Comparison of ENCODE assay signal across 13 cellular contexts in the genomic region with DNA sequence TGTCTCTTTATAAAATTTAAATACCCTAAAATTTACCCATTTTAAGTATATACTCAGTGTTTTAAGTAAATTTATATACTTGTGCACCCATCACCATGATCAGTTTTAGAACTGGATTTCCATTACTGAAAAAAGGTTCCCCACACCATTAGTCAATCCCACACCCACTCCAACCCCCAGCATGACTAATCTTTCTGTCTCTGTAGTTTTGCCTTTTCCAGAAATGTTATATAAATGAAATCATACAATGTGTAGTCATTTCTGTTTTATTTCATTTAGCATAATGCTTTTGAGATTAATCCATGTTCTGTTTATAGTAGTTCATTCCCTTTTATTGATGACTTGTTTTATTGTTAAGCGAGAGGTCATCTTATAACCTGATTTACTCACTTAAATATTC.
DNase-seq lines count a peak whose midpoint lies in the region; ATAC-seq and TF ChIP-seq lines count a peak whose summit lies in the region.
"Had no signal": no experiment of that assay in that cellular context is flagged by ENCODE, and none has a peak within 500 bp of the region (broad histone marks: within the 10 kb centered on the region; RNA-seq: fewer than 3 reads in every experiment).

No MANE protein-coding gene starts in this region.

- H3K27me3 Mint-ChIP-seq in CD8-positive, alpha-beta memory T cell: no peaks in the 10 kb centered on the region
- H3K27me3 Mint-ChIP-seq: naive B cell had no signal

- no CpG with 5 or more reads among the region's 1 CpG for WGBS in mesendoderm (ENCODE audit: extremely low coverage, insufficient coverage, low lambda C conversion rate)

- H3K4me2 ChIP-seq in PC-3 (ENCODE audit: low read length) (no peak overlapping the region), mesendoderm (ENCODE audit: low read length) (no peak overlapping the region)
- H3K4me2 ChIP-seq: A549 had no signal

- CTCF ChIA-PET in PC-3 (lab: Charles Lee): no interaction called here
- CTCF ChIA-PET in CD8-positive, alpha-beta memory T cell (lab: Charles Lee): no interaction called here

- H3K36me3 ChIP-seq in PC-3 (ENCODE audit: low read depth, low read length): peaks cover 18% of the 10 kb centered on the region; the same call in 1 of the 2 replicates
- peaks cover 4% of the 10 kb centered on the region for H3K36me3 ChIP-seq in mesendoderm (ENCODE audit: control insufficient read depth, insufficient read depth, low read length)
- H3K36me3 ChIP-seq in CD8-positive, alpha-beta memory T cell (ENCODE audit: insufficient read depth, low read length): peaks cover 14% of the 10 kb centered on the region

- H3K36me3 Mint-ChIP-seq in CD8-positive, alpha-beta memory T cell: peaks cover 7 to 59% (median 22%) of the 10 kb centered on the region in 3 donors

- H3K4me1 ChIP-seq in PC-3 (ENCODE audit: insufficient read depth, low read length) (peaks cover 12% of the 10 kb centered on the region; the same call in 1 of the 2 replicates), mesendoderm (ENCODE audit: control insufficient read depth, low read depth, low read length) (no peaks in the 10 kb centered on the region)
- no peaks in the 10 kb centered on the region for H3K4me1 ChIP-seq in CD8-positive, alpha-beta memory T cell (ENCODE audit: insufficient read depth, low read length)
- H3K4me1 ChIP-seq: A549, testis had no signal

- H3K79me2 ChIP-seq in PC-3 (ENCODE audit: low read length): no peaks in the 10 kb centered on the region
- H3K79me2 ChIP-seq in mesendoderm (ENCODE audit: control insufficient read depth, insufficient read depth, low read length): no peaks in the 10 kb centered on the region

- H3K23ac ChIP-seq in mesendoderm (ENCODE audit: low read length): no peak overlapping the region

- no peaks in the 10 kb centered on the region for H3K9me3 ChIP-seq in PC-3 (ENCODE audit: low read length)
- H3K9me3 ChIP-seq in CD8-positive, alpha-beta memory T cell (ENCODE audit: low read length): no peaks in the 10 kb centered on the region
- H3K9me3 ChIP-seq: A549, testis had no signal

- no peak overlapping the region for H2AFZ ChIP-seq in PC-3 (ENCODE audit: low read length)

- TF ChIP-seq CTCF in PC-3 (conservative IDR thresholded peaks at IDR 0.05; ENCODE audit: low read depth, low read length): no peak

- H2AK5ac ChIP-seq in mesendoderm (ENCODE audit: low read length): no peak overlapping the region

- no peaks in the 10 kb centered on the region for H3K79me1 ChIP-seq in mesendoderm (ENCODE audit: low read length)

- H3K9me2 ChIP-seq in PC-3 (replicated peaks; ENCODE audit: low read length): no peaks in the 10 kb centered on the region

- no peak overlapping the region for H3K9ac ChIP-seq in PC-3 (ENCODE audit: low read length)
- no peak overlapping the region for H3K9ac ChIP-seq in mesendoderm (ENCODE audit: low read length)

- no peaks in the 10 kb centered on the region for H4K20me1 ChIP-seq in PC-3 (ENCODE audit: low read length)

- no peak overlapping the region for H2BK15ac ChIP-seq in mesendoderm (replicated peaks; ENCODE audit: low read depth)

- H3K56ac ChIP-seq in mesendoderm (ENCODE audit: low read length): no peak overlapping the region

- H2BK120ac ChIP-seq in mesendoderm (ENCODE audit: low read depth, low read length): no peak overlapping the region

- ATAC-seq in PC-3 (peak; percentile 90), GM19397 (IDR thresholded peaks at IDR 0.05; ENCODE audit: unreplicated experiment) (no peak)
- ATAC-seq: A549, left colon had no signal

- no peaks in the 10 kb centered on the region for H3K9me3 Mint-ChIP-seq in CD8-positive, alpha-beta memory T cell
- H3K9me3 Mint-ChIP-seq: naive B cell had no signal

- H3K4me1 Mint-ChIP-seq in CD8-positive, alpha-beta memory T cell: peaks cover 0 to 2% (median 0%) of the 10 kb centered on the region in 3 donors
- H3K4me1 Mint-ChIP-seq: naive B cell had no signal

- intact Hi-C loops in PC-3 (cut with micrococcal nuclease): loop anchor here (5.0 kb wide), 1 partner anchor 64 kb away; a partner anchor contains a TSS

- no peak overlapping the region for H3K4me3 Mint-ChIP-seq in CD8-positive, alpha-beta memory T cell
- H3K4me3 Mint-ChIP-seq: naive B cell had no signal

- no peaks in the 10 kb centered on the region for H3K27me3 ChIP-seq in PC-3 (ENCODE audit: low read length)
- H3K27me3 ChIP-seq in mesendoderm (ENCODE audit: insufficient read depth, low read length, poor library complexity): no peaks in the 10 kb centered on the region
- H3K27me3 ChIP-seq in CD8-positive, alpha-beta memory T cell (ENCODE audit: insufficient read depth, low read length, poor library complexity, severe bottlenecking): no peaks in the 10 kb centered on the region
- H3K27me3 ChIP-seq: testis had no signal

- H3K27ac ChIP-seq in PC-3 (ENCODE audit: low read length) (peak overlapping the region; percentile 37; the same call in 1 of the 2 replicates), caudate nucleus (ENCODE audit: low read depth, low read length) (peak overlapping the region; percentile 69), mesendoderm (ENCODE audit: low read depth, low read length) (no peak overlapping the region)
- H3K27ac ChIP-seq in CD8-positive, alpha-beta memory T cell (ENCODE audit: low read depth, low read length): no peak overlapping the region
- H3K27ac ChIP-seq: A549, testis had no signal

- H3F3A ChIP-seq in PC-3 (ENCODE audit: low read length, unreplicated experiment): no peaks in the 10 kb centered on the region

- peak; percentile 27 to 55 for DNase-seq in activated CD4-positive, alpha-beta T cell treated with anti-CD3 and anti-CD28 coated beads, Interleukin-2, amount 50 U/mL, for 48 hours
- DNase-seq in activated CD4-positive, alpha-beta T cell treated with anti-CD3 and anti-CD28 coated beads, Interleukin-2, amount 50 U/mL, for 4 hours: no peak
- peak; percentile 45 for DNase-seq in PC-3
- peak in 10 of 61 donors; percentile 10 to 76 (median 27) for DNase-seq in caudate nucleus (lab: John Stamatoyannopoulos, UW)
- DNase-seq in stimulated activated CD4-positive, alpha-beta T cell treated with anti-CD3 and anti-CD28 coated beads, Interleukin-4, amount 100 ng/mL, for 48 hours (ENCODE audit: low read depth in 2 of 2): peak; percentile 15 to 47
- no peak for DNase-seq in mesendoderm
- DNase-seq in CD8-positive, alpha-beta memory T cell: no peak
- DNase-seq: Calu3, left colon, naive B cell, testis had no signal

- H3K18ac ChIP-seq in mesendoderm (ENCODE audit: low read length): no peak overlapping the region

- H2BK5ac ChIP-seq in mesendoderm (ENCODE audit: low read length): no peak overlapping the region

- BruUV-seq in PC-3 (replicated peaks; lab: Mats Ljungman, UMichigan): no TSS peak

- POLR2A ChIA-PET in PC-3 (lab: Charles Lee; ENCODE audit: unreplicated experiment): no interaction called here
- POLR2A ChIA-PET in CD8-positive, alpha-beta memory T cell (lab: Charles Lee): no interaction called here

- no peak overlapping the region for H4K5ac ChIP-seq in mesendoderm (ENCODE audit: low read length)

- H4K8ac ChIP-seq in mesendoderm (ENCODE audit: low read depth, low read length): no peak overlapping the region

- peak overlapping the region in 1 of 8 donors; percentile 58 for H3K27ac Mint-ChIP-seq in CD8-positive, alpha-beta memory T cell

- H3K4me3 ChIP-seq in PC-3 (ENCODE audit: low read length) (no peak overlapping the region), mesendoderm (ENCODE audit: low read length) (no peak overlapping the region)
- H3K4me3 ChIP-seq in CD8-positive, alpha-beta memory T cell (ENCODE audit: low read length): no peak overlapping the region
- H3K4me3 ChIP-seq: A549, testis had no signal

- no peak overlapping the region for H3K4ac ChIP-seq in mesendoderm (ENCODE audit: low read depth, low read length)

Comparison
In these comparisons a context has a peak if more than half of its experiments do, and no peak if none do; other contexts are left out.
1. DNase-seq: peak in activated CD4-positive, alpha-beta T cell treated with anti-CD3 and anti-CD28 coated beads, Interleukin-2, amount 50 U/mL, for 48 hours (2 of 2), PC-3 (single experiment) and stimulated activated CD4-positive, alpha-beta T cell treated with anti-CD3 and anti-CD28 coated beads, Interleukin-4, amount 100 ng/mL, for 48 hours (2 of 2); none in activated CD4-positive, alpha-beta T cell treated with anti-CD3 and anti-CD28 coated beads, Interleukin-2, amount 50 U/mL, for 4 hours (0 of 2), mesendoderm (single experiment) and CD8-positive, alpha-beta memory T cell (0 of 5).
2. H3K27ac ChIP-seq: peak in PC-3 (single experiment) and caudate nucleus (single experiment); none in mesendoderm (single experiment) and CD8-positive, alpha-beta memory T cell (single experiment).